In genomic region chr17:82090549-82091263, GRCh38 we compare ENCODE assay signal across 20 cellular contexts. TPM values are rescaled to one million over a fixed set of nuclear protein-coding genes. Genes with fewer than 3 reads are reported as not detected.
A peak's percentile ranks its signal among the peaks of the same experiment; 100 is the strongest.
DNase-seq lines count a peak whose midpoint lies in the region; ATAC-seq and TF ChIP-seq lines count a peak whose summit lies in the region.
"Had no signal": no experiment of that assay in that cellular context is flagged by ENCODE, and none has a peak within 500 bp of the region (broad histone marks: within the 10 kb centered on the region; RNA-seq: fewer than 3 reads in every experiment).

No MANE protein-coding gene starts in this region.

- H3K4me2 ChIP-seq in mammary epithelial cell (ENCODE audit: insufficient read depth, low read depth, low read length): no peak overlapping the region
- H3K4me2 ChIP-seq: BLaER1 treated with 17β-estradiol and CSF1 and Interleukin-3, amounts not matched to agents 10 nM and 100 nM; PC-9 had no signal

- TF ChIP-seq POLR2A in GM15510 (IDR thresholded peaks at IDR 0.05; ENCODE audit: borderline replicate concordance, extremely low read depth, insufficient read length) (peak; percentile 11), GM18505 (IDR thresholded peaks at IDR 0.05; ENCODE audit: borderline replicate concordance, extremely low read depth, insufficient read depth, insufficient read length) (no peak), adrenal gland (IDR thresholded peaks at IDR 0.05) (no peak)

- H3K4me3 ChIP-seq in mammary epithelial cell (replicated peaks in 1 of 3; ENCODE audit: insufficient read depth in 1 of 3, low read depth in 2 of 3, low read length in 3 of 3) (no peak overlapping the region), WERI-Rb-1 (ENCODE audit: low read depth, low read length) (no peak overlapping the region), adrenal gland (no peak overlapping the region)
- H3K4me3 ChIP-seq: BLaER1 treated with 17β-estradiol and CSF1 and Interleukin-3, amounts not matched to agents 10 nM and 100 nM; PC-9; SK-N-MC had no signal

- H3K4me1 ChIP-seq in mammary epithelial cell (ENCODE audit: insufficient read depth, low read length) (peaks cover 9% of the 10 kb centered on the region), adrenal gland (replicated peaks in 1 of 2) (no peaks in the 10 kb centered on the region)

- H3K4me3 Mint-ChIP-seq in MCF 10A (ENCODE audit: unreplicated experiment) (no peak overlapping the region), neural crest cell (peak overlapping the region; percentile 4)

- H3K27me3 ChIP-seq in mammary epithelial cell (ENCODE audit: insufficient read depth, low read length): no peaks in the 10 kb centered on the region
- H3K27me3 ChIP-seq in WERI-Rb-1 (ENCODE audit: insufficient read depth, low read depth, severe bottlenecking): no peaks in the 10 kb centered on the region
- no peaks in the 10 kb centered on the region for H3K27me3 ChIP-seq in adrenal gland
- H3K27me3 ChIP-seq: BLaER1 treated with 17β-estradiol and CSF1 and Interleukin-3, amounts not matched to agents 10 nM and 100 nM had no signal

- no peak overlapping the region for H2AFZ ChIP-seq in mammary epithelial cell (ENCODE audit: low read depth, low read length)
- H2AFZ ChIP-seq: PC-9 had no signal

- peaks cover 86% of the 10 kb centered on the region for H3K36me3 Mint-ChIP-seq in MCF 10A (ENCODE audit: insufficient read depth, unreplicated experiment)
- no peaks in the 10 kb centered on the region for H3K36me3 Mint-ChIP-seq in neural crest cell (ENCODE audit: low read depth)

- dilution Hi-C loops in mammary epithelial cell (cut with HindIII; ENCODE audit: low sequenced_read_pairs): no loop called here

- CTCF ChIA-PET in mammary epithelial cell (lab: Charles Lee; ENCODE audit: low non-redundant PET) (no interaction called here), MCF 10A (lab: Yijun Ruan, JAX) (no interaction called here)

- no peak for ATAC-seq in GM18505 (IDR thresholded peaks at IDR 0.05; ENCODE audit: unreplicated experiment)
- no peak for ATAC-seq in GM21619 (IDR thresholded peaks at IDR 0.05; ENCODE audit: unreplicated experiment)

- H4K20me1 ChIP-seq in mammary epithelial cell (ENCODE audit: insufficient read depth, low read length): peaks cover 30% of the 10 kb centered on the region

- DNase-seq in mammary epithelial cell (no peak), MCF 10A (ENCODE audit: unreplicated experiment) (no peak), WERI-Rb-1 (peak; percentile 35), neural crest cell (ENCODE audit: low read depth, low spot score) (no peak), adrenal gland (no peak)
- DNase-seq: GF-D8, HCEC 1CT, KG1, NCI-H1048, NCI-H1436 treated with DMSO at 0.1 percent for 48 hours, NCI-H2029 treated with DMSO at 0.1 percent for 48 hours, NCI-H2171 treated with DMSO at 0.1 percent for 48 hours, NCI-H446 treated with DMSO at 0.1 percent for 48 hours, NCI-H774, PC-9 had no signal

- TSS peak; percentile 12 for BruUV-seq in mammary epithelial cell (replicated peaks; lab: Mats Ljungman, UMichigan)
- BruUV-seq in MCF 10A (replicated peaks; lab: Mats Ljungman, UMichigan): no TSS peak

- H3K79me2 ChIP-seq in mammary epithelial cell (ENCODE audit: insufficient read depth, low read length): peaks cover 97% of the 10 kb centered on the region

- POLR2A ChIA-PET in MCF 10A (lab: Yijun Ruan, JAX): no interaction called here

- H3K27me3 Mint-ChIP-seq in MCF 10A (ENCODE audit: insufficient read depth, unreplicated experiment): no peaks in the 10 kb centered on the region
- H3K27me3 Mint-ChIP-seq in neural crest cell (ENCODE audit: low read depth): no peaks in the 10 kb centered on the region

- H3K36me3 ChIP-seq in mammary epithelial cell (ENCODE audit: insufficient read depth, low read length) (peaks cover 35% of the 10 kb centered on the region), WERI-Rb-1 (peaks cover 97% of the 10 kb centered on the region), adrenal gland (replicated peaks in 1 of 2) (peaks cover 0 to 97% of the 10 kb centered on the region in 2 donors)

- no peaks in the 10 kb centered on the region for H3K9me3 ChIP-seq in mammary epithelial cell (replicated peaks; ENCODE audit: insufficient read depth, low read length)
- H3K9me3 ChIP-seq in WERI-Rb-1 (ENCODE audit: severe bottlenecking): peaks cover 2% of the 10 kb centered on the region
- no peaks in the 10 kb centered on the region for H3K9me3 ChIP-seq in adrenal gland (replicated peaks in 1 of 3)
- H3K9me3 ChIP-seq: BLaER1 treated with 17β-estradiol and CSF1 and Interleukin-3, amounts not matched to agents 10 nM and 100 nM had no signal

- in situ Hi-C loops in mammary epithelial cell (cut with MboI; ENCODE audit: low sequenced_read_pairs in 2 of 2): no loop called here

- intact Hi-C loops in mammary epithelial cell (cut with micrococcal nuclease): no loop called here
- intact Hi-C loops in MCF 10A (cut with micrococcal nuclease): loop anchor here (10.0 kb wide), 1 partner anchor 56 kb away; the partner anchor contains the start of genes DCXR and RAC3
- intact Hi-C loops in adrenal gland (cut with DNase I): no loop called here

- H3K9me3 Mint-ChIP-seq in MCF 10A (ENCODE audit: unreplicated experiment) (no peaks in the 10 kb centered on the region), neural crest cell (no peaks in the 10 kb centered on the region)

- no peak overlapping the region for H3K9ac ChIP-seq in mammary epithelial cell (ENCODE audit: insufficient read depth, low read length)

- H3K4me1 Mint-ChIP-seq in MCF 10A (ENCODE audit: insufficient read depth, unreplicated experiment): no peaks in the 10 kb centered on the region
- H3K4me1 Mint-ChIP-seq in neural crest cell: no peaks in the 10 kb centered on the region

- TF ChIP-seq CTCF in mammary epithelial cell (conservative IDR thresholded peaks at IDR 0.05 in 1 of 2, IDR thresholded peaks at IDR 0.05 in 1 of 2; ENCODE audit: extremely low read depth in 1 of 2, insufficient read depth in 1 of 2, low read depth in 1 of 2, low read length in 2 of 2) (no peak), MCF 10A (IDR thresholded peaks at IDR 0.05; ENCODE audit: unreplicated experiment) (no peak), WERI-Rb-1 (IDR thresholded peaks at IDR 0.05; ENCODE audit: low read depth, low read length) (no peak), neural crest cell (conservative IDR thresholded peaks at IDR 0.05) (no peak), adrenal gland (IDR thresholded peaks at IDR 0.05) (no peak)

- no peak overlapping the region for H3K27ac ChIP-seq in mammary epithelial cell (ENCODE audit: insufficient read depth, low read depth, low read length)
- no peak overlapping the region for H3K27ac ChIP-seq in WERI-Rb-1
- H3K27ac ChIP-seq in adrenal gland: no peak overlapping the region
- H3K27ac ChIP-seq: BLaER1 treated with 17β-estradiol and CSF1 and Interleukin-3, amounts not matched to agents 10 nM and 100 nM; PC-9; SK-N-MC had no signal

- H3K27ac Mint-ChIP-seq in MCF 10A (ENCODE audit: low read depth, unreplicated experiment) (no peak overlapping the region), neural crest cell (ENCODE audit: unreplicated experiment) (no peak overlapping the region)

- 95% methylated on average over 4 of the region's 29 CpGs for WGBS in mammary epithelial cell (ENCODE audit: low coverage, missing lambda C conversion rate)
- WGBS in adrenal gland, 4 donors: 93 to 94% (median 93%) methylated on average over 18 to 29 of the region's 29 CpGs

RNA-seq across cellular contexts. Expression of gene FASN, which starts 7.3 kb away (rescaled TPM):
- total RNA-seq in mammary epithelial cell (100 to 1,000 TPM; 126 to 452 TPM), MCF 10A (2022) (114 and 120 TPM in 2 replicates), neural crest cell (816 and 839 TPM in 2 replicates), adrenal gland (100 to 1,000 TPM in 3 of 8 donors, 10 to 100 TPM in 5; 64.0 to 276 (median 85.6) TPM)
- polyA plus RNA-seq in mammary epithelial cell (217 TPM), adrenal gland (100 to 1,000 TPM in 1 of 3 donors, 10 to 100 TPM in 2; 18.9 to 273 (median 59.0) TPM)
- 278 TPM for polyA minus RNA-seq in mammary epithelial cell

RNA-seq across cellular contexts. Expression of gene DUS1L, which starts 25.1 kb away (rescaled TPM):
- total RNA-seq in mammary epithelial cell (10 to 100 TPM; 59.0 to 94.2 TPM), MCF 10A (2022) (116 and 123 TPM in 2 replicates), neural crest cell (126 and 131 TPM in 2 replicates), adrenal gland (100 to 1,000 TPM in 1 of 8 donors, 10 to 100 TPM in 7; 62.0 to 109 (median 75.7) TPM)
- polyA plus RNA-seq in mammary epithelial cell (65.9 TPM), adrenal gland (100 to 1,000 TPM in 2 of 3 donors, 10 to 100 TPM in 1; 38.5 to 397 (median 291) TPM)
- 74.3 TPM for polyA minus RNA-seq in mammary epithelial cell

RNA-seq across cellular contexts. Expression of gene GPS1, which starts 39.0 kb away (rescaled TPM):
- total RNA-seq in mammary epithelial cell: 10 to 100 TPM; 84.2 to 98.2 TPM
- 103 TPM for polyA plus RNA-seq in mammary epithelial cell
- polyA minus RNA-seq in mammary epithelial cell: 65.6 TPM
- total RNA-seq in MCF 10A (2022): 96.6 and 100 TPM in 2 replicates
- 154 and 156 TPM in 2 replicates for total RNA-seq in neural crest cell
- total RNA-seq in adrenal gland: 100 to 1,000 TPM in 6 of 8 donors, 10 to 100 TPM in 2; 77.4 to 130 (median 110) TPM
- polyA plus RNA-seq in adrenal gland: 100 to 1,000 TPM in 2 of 3 donors, 10 to 100 TPM in 1; 37.4 to 305 (median 246) TPM

RNA-seq across cellular contexts. Expression of gene RFNG, which starts 39.1 kb away (rescaled TPM):
- total RNA-seq in mammary epithelial cell (10 to 100 TPM; 37.7 to 38.2 TPM), MCF 10A (2022) (37.9 and 38.0 TPM in 2 replicates), neural crest cell (44.5 and 46.0 TPM in 2 replicates), adrenal gland (10 to 100 TPM; 26.8 to 69.5 (median 47.4) TPM)
- polyA plus RNA-seq in mammary epithelial cell (13.6 TPM), adrenal gland (10 to 100 TPM; 21.2 to 78.0 (median 74.0) TPM)
- 21.2 TPM for polyA minus RNA-seq in mammary epithelial cell

RNA-seq across cellular contexts. Expression of gene DCXR, which starts 53.2 kb away (rescaled TPM):
- total RNA-seq in mammary epithelial cell: 10 to 100 TPM; 27.7 to 68.9 TPM
- polyA plus RNA-seq in mammary epithelial cell: 79.0 TPM
- 52.5 TPM for polyA minus RNA-seq in mammary epithelial cell
- total RNA-seq in MCF 10A (2022): 77.9 and 111 TPM in 2 replicates
- total RNA-seq in neural crest cell: 198 and 199 TPM in 2 replicates
- 100 to 1,000 TPM in 6 of 8 donors, 10 to 100 TPM in 2; 66.9 to 183 (median 111) TPM for total RNA-seq in adrenal gland
- 100 to 1,000 TPM in 1 of 3 donors, 10 to 100 TPM in 2; 67.7 to 163 (median 96.0) TPM for polyA plus RNA-seq in adrenal gland
